ENCODE assay signal across 9 cellular contexts in genomic region chr1:61084560-61084991, GRCh38. TPM values are rescaled to one million over a fixed set of nuclear protein-coding genes. Genes with fewer than 3 reads are reported as not detected.
DNase-seq lines count a peak whose midpoint lies in the region; ATAC-seq, FAIRE-seq and TF ChIP-seq lines count a peak whose summit lies in the region.
"Had no signal": no experiment of that assay in that cellular context is flagged by ENCODE, and none has a peak within 500 bp of the region (broad histone marks: within the 10 kb centered on the region; RNA-seq: fewer than 3 reads in every experiment).

No MANE protein-coding gene starts in this region.

- peaks cover 13% of the 10 kb centered on the region for H3K36me3 ChIP-seq in ACC112 (ENCODE audit: insufficient read depth, low read length)

- H3K27me3 ChIP-seq in ACC112 (ENCODE audit: insufficient read depth, low read length), result no peaks in the 10 kb centered on the region

- H3K9me3 Mint-ChIP-seq in naive thymus-derived CD8-positive, alpha-beta T cell, result no peaks in the 10 kb centered on the region

- peak overlapping the region; percentile 90 for H3K4me3 ChIP-seq in ACC112 (ENCODE audit: low read depth, low read length)

- H3K4me1 ChIP-seq in ACC112 (ENCODE audit: control insufficient read depth, insufficient read depth, low read length, unreplicated experiment), result peaks cover 21% of the 10 kb centered on the region

- peaks cover 0 to 15% (median 0%) of the 10 kb centered on the region in 5 donors for H3K27me3 Mint-ChIP-seq in naive thymus-derived CD8-positive, alpha-beta T cell

- no peak for FAIRE-seq in GM12891 (lab: Jason Lieb, UNC)

- POLR2A ChIA-PET in naive thymus-derived CD8-positive, alpha-beta T cell (lab: Charles Lee), result interaction anchor here (0.7 kb wide), 1 partner anchor 72 kb away, joined by 4 read pairs; no protein-coding TSS in a partner anchor

- peak; percentile 27 for DNase-seq in NCI-H69 (lab: John Stamatoyannopoulos, UW)
- DNase-seq in naive thymus-derived CD8-positive, alpha-beta T cell, result no peak
- DNase-seq in GM12891 (ENCODE audit: insufficient read length, low spot score), result no peak
- DNase-seq in midbrain (lab: John Stamatoyannopoulos, UW), result no peak

- peak overlapping the region; percentile 87 to 98 (median 91) for H3K4me3 Mint-ChIP-seq in naive thymus-derived CD8-positive, alpha-beta T cell

- H3K27ac Mint-ChIP-seq in naive thymus-derived CD8-positive, alpha-beta T cell, result peak overlapping the region in 3 of 10 donors; percentile 71 to 93 (median 83)

- no peak for ATAC-seq in naive thymus-derived CD8-positive, alpha-beta T cell
- ATAC-seq in HG02678 (IDR thresholded peaks at IDR 0.05; ENCODE audit: unreplicated experiment), result no peak
- ATAC-seq in HG03280 (IDR thresholded peaks at IDR 0.05; ENCODE audit: unreplicated experiment), result no peak
- ATAC-seq: activated CD4-positive, CD25-positive, alpha-beta regulatory T cell treated with anti-CD3 and anti-CD28 coated beads, Interleukin-2, amount 50 U/mL, for 24 hours had no signal

- peaks cover 0 to 3% (median 2%) of the 10 kb centered on the region in 3 donors for H3K36me3 Mint-ChIP-seq in naive thymus-derived CD8-positive, alpha-beta T cell

- H3K4me1 Mint-ChIP-seq in naive thymus-derived CD8-positive, alpha-beta T cell, result peaks cover 20 to 31% (median 31%) of the 10 kb centered on the region in 4 donors

- peaks cover 67% of the 10 kb centered on the region for H3K79me2 ChIP-seq in ACC112 (ENCODE audit: control insufficient read depth, insufficient read depth, low read length, unreplicated experiment)

- no peak for TF ChIP-seq POLR2A in GM12891 (IDR thresholded peaks at IDR 0.05; ENCODE audit: low read depth, low read length)

- peak overlapping the region; percentile 79 for H2AFZ ChIP-seq in ACC112 (ENCODE audit: low read length, unreplicated experiment)

- peak overlapping the region; percentile 68 for H3K27ac ChIP-seq in ACC112 (ENCODE audit: low read depth, low read length)
- H3K27ac ChIP-seq in cingulate gyrus (ENCODE audit: low read depth, low read length), result peak overlapping the region; percentile 92

TF ChIP-seq in GM12891, 5 proteins besides CTCF, POLR2A, EP300 and RAD21:
- TF ChIP-seq PAX5 (IDR thresholded peaks at IDR 0.05; ENCODE audit: insufficient read depth, low read length, severe bottlenecking) (no peak), SPI1 (IDR thresholded peaks at IDR 0.05; ENCODE audit: low read depth, low read length) (no peak), POU2F2 (IDR thresholded peaks at IDR 0.05; ENCODE audit: low read depth, low read length) (no peak), TAF1 (IDR thresholded peaks at IDR 0.05; ENCODE audit: low read depth, low read length) (no peak), POLR2AphosphoS5 (IDR thresholded peaks at IDR 0.05; ENCODE audit: low read depth, low read length) (no peak)
TF ChIP-seq in GM12891: peak in this region for 0.

RNA-seq across cellular contexts. Expression of gene NFIA, which starts 2.2 kb away (rescaled TPM):
- 1 to 10 TPM; 6.3 to 7.1 TPM for total RNA-seq in naive thymus-derived CD8-positive, alpha-beta T cell
- polyA plus RNA-seq in naive thymus-derived CD8-positive, alpha-beta T cell, result 1 to 10 TPM; 7.4 to 7.8 (median 7.6) TPM
- not detected for polyA plus RNA-seq in GM12891 (2012; ENCODE audit: low read depth, missing spikeins)
